Comparison of ENCODE assay signal across 8 cellular contexts in genomic region chr5:176629853-176630680, GRCh38. TPM values are rescaled to one million over a fixed set of nuclear protein-coding genes. Genes with fewer than 3 reads are reported as not detected.
DNase-seq lines count a peak whose midpoint lies in the region; ATAC-seq and TF ChIP-seq lines count a peak whose summit lies in the region.

EIF4E1B (plus strand) TSS chr5:176630675; CDS start chr5:176642788, 12,113 bp downstream.
SNCB (minus strand) TSS chr5:176630534; CDS start chr5:176629654, 880 bp downstream.

- H3K27ac Mint-ChIP-seq in activated T-cell treated with anti-CD3 and anti-CD28 coated beads, Interleukin-2, amount 50 U/mL, for 24 hours: no peak within 1 kb of the TSS

- WGBS in gastroesophageal sphincter (ENCODE audit: low coverage in 1 of 2), 2 donors: 0% methylated on average over 7 of the region's 94 CpGs; no CpG with 5 or more reads in 1 of the 2 donors

- H3K4me3 Mint-ChIP-seq in activated T-cell treated with anti-CD3 and anti-CD28 coated beads, Interleukin-2, amount 50 U/mL, for 24 hours: peak within 1 kb of the TSS; percentile 54

- H3K79me2 ChIP-seq in ACC112 (ENCODE audit: control insufficient read depth, insufficient read depth, low read length, unreplicated experiment): no peaks in the 10 kb centered on the region
- no peaks in the 10 kb centered on the region for H3K79me2 ChIP-seq in parathyroid adenoma

- TF ChIP-seq EP300 in gastroesophageal sphincter (IDR thresholded peaks at IDR 0.05): no peak

- H3K9me3 ChIP-seq in gastroesophageal sphincter (no peaks in the 10 kb centered on the region), parathyroid adenoma (ENCODE audit: control insufficient read depth, low read length) (no peaks in the 10 kb centered on the region)

- ATAC-seq in GM18867 (IDR thresholded peaks at IDR 0.05; ENCODE audit: unreplicated experiment): peak; percentile 82
- peak; percentile 24 for ATAC-seq in gastroesophageal sphincter
- no peak for ATAC-seq in GM19455 (IDR thresholded peaks at IDR 0.05; ENCODE audit: unreplicated experiment)

- TF ChIP-seq POLR2A in gastroesophageal sphincter (IDR thresholded peaks at IDR 0.05): no peak

- H3K36me3 Mint-ChIP-seq in activated T-cell treated with anti-CD3 and anti-CD28 coated beads, Interleukin-2, amount 50 U/mL, for 24 hours (ENCODE audit: low read depth): no peaks in the 10 kb centered on the region

- H3K36me3 ChIP-seq in ACC112 (ENCODE audit: insufficient read depth, low read length): no peaks in the 10 kb centered on the region
- no peaks in the 10 kb centered on the region for H3K36me3 ChIP-seq in gastroesophageal sphincter
- H3K36me3 ChIP-seq in parathyroid adenoma (ENCODE audit: control insufficient read depth, insufficient read depth, low read length): no peaks in the 10 kb centered on the region

- peaks cover 85% of the 10 kb centered on the region for H3K27me3 Mint-ChIP-seq in activated T-cell treated with anti-CD3 and anti-CD28 coated beads, Interleukin-2, amount 50 U/mL, for 24 hours

- TF ChIP-seq CTCF in LNCaP clone FGC (IDR thresholded peaks at IDR 0.05; ENCODE audit: control insufficient read depth, extremely low read depth, insufficient read depth) (peak; percentile 20; the same call in 1 of the 2 replicates), gastroesophageal sphincter (IDR thresholded peaks at IDR 0.05) (no peak), parathyroid adenoma (IDR thresholded peaks at IDR 0.05) (no peak)

- peak within 1 kb of the TSS; percentile 73 for H3K4me2 ChIP-seq in parathyroid adenoma (ENCODE audit: low read length)

- H3K9ac ChIP-seq in parathyroid adenoma: no peak within 1 kb of the TSS

- H2AFZ ChIP-seq in ACC112 (ENCODE audit: low read length, unreplicated experiment) (peak within 1 kb of the TSS; percentile 61), parathyroid adenoma (peak within 1 kb of the TSS; percentile 68)

- peaks cover 4% of the 10 kb centered on the region for H3K4me1 ChIP-seq in ACC112 (ENCODE audit: control insufficient read depth, insufficient read depth, low read length, unreplicated experiment)
- H3K4me1 ChIP-seq in gastroesophageal sphincter: peaks cover 0 to 19% (median 12%) of the 10 kb centered on the region in 3 donors
- peaks cover 9% of the 10 kb centered on the region for H3K4me1 ChIP-seq in parathyroid adenoma

- H3K4me3 ChIP-seq in ACC112 (ENCODE audit: low read depth, low read length): peak within 1 kb of the TSS; percentile 71
- H3K4me3 ChIP-seq in LNCaP clone FGC (ENCODE audit: low read depth, low read length): peak within 1 kb of the TSS; percentile 36
- H3K4me3 ChIP-seq in gastroesophageal sphincter: peak within 1 kb of the TSS in 1 of 2 donors; percentile 47
- peak within 1 kb of the TSS; percentile 30 for H3K4me3 ChIP-seq in parathyroid adenoma (ENCODE audit: low read depth, low read length)

- H3K9me3 Mint-ChIP-seq in activated T-cell treated with anti-CD3 and anti-CD28 coated beads, Interleukin-2, amount 50 U/mL, for 24 hours: no peaks in the 10 kb centered on the region

- peaks cover 16% of the 10 kb centered on the region for H3K4me1 Mint-ChIP-seq in activated T-cell treated with anti-CD3 and anti-CD28 coated beads, Interleukin-2, amount 50 U/mL, for 24 hours (ENCODE audit: low read depth)

- H3K27ac ChIP-seq in ACC112 (ENCODE audit: low read depth, low read length) (no peak within 1 kb of the TSS), gastroesophageal sphincter (no peak within 1 kb of the TSS), parathyroid adenoma (no peak within 1 kb of the TSS)

- H3K27me3 ChIP-seq in ACC112 (ENCODE audit: insufficient read depth, low read length): peaks cover 66% of the 10 kb centered on the region
- H3K27me3 ChIP-seq in gastroesophageal sphincter: peaks cover 97% of the 10 kb centered on the region
- peaks cover 5% of the 10 kb centered on the region for H3K27me3 ChIP-seq in parathyroid adenoma (ENCODE audit: control insufficient read depth, insufficient read depth, low read length)

- DNase-seq in LNCaP clone FGC (ENCODE audit: low read depth) (no peak), OCI-M2 (lab: John Stamatoyannopoulos, UW; ENCODE audit: unreplicated experiment) (no peak)
- DNase-seq in activated T-cell treated with anti-CD3 and anti-CD28 coated beads, Interleukin-2, amount 50 U/mL, for 24 hours: peak; percentile 78

RNA-seq across cellular contexts. Expression of gene EIF4E1B, which starts in this region (rescaled TPM):
- not detected for total RNA-seq in gastroesophageal sphincter

RNA-seq across cellular contexts. Expression of gene SNCB, which starts in this region (rescaled TPM):
- total RNA-seq in gastroesophageal sphincter: not detected

Comparison
In these comparisons a context has a peak if more than half of its experiments do, and no peak if none do; other contexts are left out.
1. Peak in ATAC-seq in gastroesophageal sphincter; RNA of the genes that start here not detected or under 1 TPM.